Comparison of ENCODE assay signal across 8 cellular contexts in genomic region chr17:9291912-9292562, GRCh38.
DNase-seq lines count a peak whose midpoint lies in the region; ATAC-seq and TF ChIP-seq lines count a peak whose summit lies in the region.

No MANE protein-coding gene starts in this region.

- peak; percentile 36 for ATAC-seq in HG02678 (IDR thresholded peaks at IDR 0.05; ENCODE audit: unreplicated experiment)
- no peak for ATAC-seq in activated CD4-positive, alpha-beta T cell treated with anti-CD3 and anti-CD28 coated beads for 36 hours

- peaks cover 2% of the 10 kb centered on the region for H3K9me3 Mint-ChIP-seq in activated CD4-positive, alpha-beta T cell treated with anti-CD3 and anti-CD28 coated beads for 36 hours (ENCODE audit: low read depth)
- H3K9me3 Mint-ChIP-seq in endothelial cell (ENCODE audit: unreplicated experiment) = no peaks in the 10 kb centered on the region
- H3K9me3 Mint-ChIP-seq in type B pancreatic cell = no peaks in the 10 kb centered on the region

- H3K27ac ChIP-seq in C4-2B = no peak overlapping the region

- no peak overlapping the region for H3K27ac Mint-ChIP-seq in activated CD4-positive, alpha-beta T cell treated with anti-CD3 and anti-CD28 coated beads for 36 hours
- H3K27ac Mint-ChIP-seq in endothelial cell (ENCODE audit: unreplicated experiment) (no peak overlapping the region), type B pancreatic cell (no peak overlapping the region)

- no peaks in the 10 kb centered on the region for H3K27me3 Mint-ChIP-seq in activated CD4-positive, alpha-beta T cell treated with anti-CD3 and anti-CD28 coated beads for 36 hours
- H3K27me3 Mint-ChIP-seq in endothelial cell (ENCODE audit: unreplicated experiment) = peaks cover 3% of the 10 kb centered on the region
- H3K27me3 Mint-ChIP-seq in type B pancreatic cell = no peaks in the 10 kb centered on the region

- H3K4me1 Mint-ChIP-seq in activated CD4-positive, alpha-beta T cell treated with anti-CD3 and anti-CD28 coated beads for 36 hours = peaks cover 42% of the 10 kb centered on the region
- H3K4me1 Mint-ChIP-seq in endothelial cell (ENCODE audit: unreplicated experiment) (peaks cover 7% of the 10 kb centered on the region), type B pancreatic cell (ENCODE audit: unreplicated experiment) (peaks cover 6% of the 10 kb centered on the region)

- peaks cover 6% of the 10 kb centered on the region for H3K36me3 Mint-ChIP-seq in activated CD4-positive, alpha-beta T cell treated with anti-CD3 and anti-CD28 coated beads for 36 hours (ENCODE audit: low read depth)
- H3K36me3 Mint-ChIP-seq in endothelial cell (ENCODE audit: low read depth, unreplicated experiment) (no peaks in the 10 kb centered on the region), type B pancreatic cell (peaks cover 5% of the 10 kb centered on the region)

- peak; percentile 86 for TF ChIP-seq CTCF in C4-2B (conservative IDR thresholded peaks at IDR 0.05)
- TF ChIP-seq CTCF in endothelial cell (IDR thresholded peaks at IDR 0.05; ENCODE audit: unreplicated experiment) = peak; percentile 51
- TF ChIP-seq CTCF in type B pancreatic cell (conservative IDR thresholded peaks at IDR 0.05) = peak; percentile 78

- CTCF ChIA-PET in activated CD4-positive, alpha-beta T cell treated with anti-CD3 and anti-CD28 coated beads for 36 hours (lab: Charles Lee) = interaction anchor here (0.7 to 2.1 kb wide), 25 partner anchors 8 to 288 kb away, joined by 3 to 7 read pairs (median 4); no protein-coding TSS in a partner anchor

- intact Hi-C loops in activated CD4-positive, alpha-beta T cell treated with anti-CD3 and anti-CD28 coated beads for 36 hours (cut with DNase I, micrococcal nuclease) = loop anchor here (1.0 to 10.0 kb wide), 5 partner anchors 73 to 435 kb away; partner anchors contain the start of gene NTN1 (in 1 of the 2)

- no peak overlapping the region for H3K4me3 Mint-ChIP-seq in activated CD4-positive, alpha-beta T cell treated with anti-CD3 and anti-CD28 coated beads for 36 hours
- no peak overlapping the region for H3K4me3 Mint-ChIP-seq in endothelial cell (ENCODE audit: unreplicated experiment)
- no peak overlapping the region for H3K4me3 Mint-ChIP-seq in type B pancreatic cell

- peak; percentile 75 for DNase-seq in activated CD4-positive, alpha-beta T cell treated with anti-CD3 and anti-CD28 coated beads for 36 hours
- DNase-seq in endothelial cell (ENCODE audit: low spot score) (peak; percentile 45), myocyte (ENCODE audit: low read depth) (peak; percentile 22), type B pancreatic cell (ENCODE audit: extremely low spot score, unreplicated experiment) (no peak), NCI-H2081 treated with DMSO at 0.1 percent for 48 hours (lab: John Stamatoyannopoulos, UW) (no peak), NCI-H1105 (lab: John Stamatoyannopoulos, UW) (no peak)

- POLR2A ChIA-PET in activated CD4-positive, alpha-beta T cell treated with anti-CD3 and anti-CD28 coated beads for 36 hours (lab: Charles Lee) = no interaction called here

Comparison
In these comparisons a context has a peak if more than half of its experiments do, and no peak if none do; other contexts are left out.
1. DNase-seq: peak in activated CD4-positive, alpha-beta T cell treated with anti-CD3 and anti-CD28 coated beads for 36 hours (single experiment), endothelial cell (single experiment) and myocyte (single experiment); none in type B pancreatic cell (single experiment), NCI-H2081 treated with DMSO at 0.1 percent for 48 hours (single experiment) and NCI-H1105 (single experiment).
2. Peak in every context shown above with its lines, with median percentiles within 50 percentile points of each other: CTCF ChIP-seq.